Comparison of ENCODE assay signal across 23 cellular contexts in genomic region chr2:10026940-10027569, GRCh38. TPM values are rescaled to one million over a fixed set of nuclear protein-coding genes. Genes with fewer than 3 reads are reported as not detected.
A peak's percentile ranks its signal among the peaks of the same experiment; 100 is the strongest.
DNase-seq lines count a peak whose midpoint lies in the region; ATAC-seq, FAIRE-seq and TF ChIP-seq lines count a peak whose summit lies in the region.
"Had no signal": no experiment of that assay in that cellular context is flagged by ENCODE, and none has a peak within 500 bp of the region (broad histone marks: within the 10 kb centered on the region; RNA-seq: fewer than 3 reads in every experiment).

No MANE protein-coding gene starts in this region.

- DNase-seq in activated naive CD4-positive, alpha-beta T cell treated with anti-CD3 and anti-CD28 coated beads, Interleukin-2, amount 10 ng/mL, durations not matched to agents 7 days and 5 days = no peak
- no peak for DNase-seq in activated naive CD4-positive, alpha-beta T cell treated with anti-CD3 and anti-CD28 coated beads, Interleukin-2, amount 50 U/mL, for 72 hours (ENCODE audit: low spot score in 2 of 2)
- DNase-seq in T-helper 17 cell = no peak
- peak in 2 of 3 donors; percentile 11 to 59 for DNase-seq in right cardiac atrium
- DNase-seq in pancreas = no peak
- DNase-seq in RKO (ENCODE audit: low spot score) = no peak
- DNase-seq in NCI-H1694 (lab: John Stamatoyannopoulos, UW) = no peak
- DNase-seq: BE2C; CD4-positive, alpha-beta memory T cell; DMS153; GDM1; Kasumi-1; MG63; NCI-H1048; NCI-H1436; NCI-H2029; NCI-H345; NCI-H524 treated with DMSO at 0.1 percent for 48 hours; PC-3 had no signal

- no peak overlapping the region for H3K4me3 ChIP-seq in right cardiac atrium (ENCODE audit: low read length)
- H3K4me3 ChIP-seq in skeletal muscle tissue (ENCODE audit: low read length in 3 of 3) = no peak overlapping the region
- no peak overlapping the region for H3K4me3 ChIP-seq in pancreas
- H3K4me3 ChIP-seq: HAP-1, MG63 had no signal

- H3K9me3 ChIP-seq in T-helper 17 cell (ENCODE audit: control insufficient read depth, low read length, poor library complexity, severe bottlenecking) (no peaks in the 10 kb centered on the region), right cardiac atrium (ENCODE audit: control insufficient read depth, low read length) (no peaks in the 10 kb centered on the region), skeletal muscle tissue (ENCODE audit: control insufficient read depth in 3 of 3, low read length in 3 of 3) (no peaks in the 10 kb centered on the region), pancreas (no peaks in the 10 kb centered on the region)
- H3K9me3 ChIP-seq: BE2C, HAP-1, MG63 had no signal

- H3K4me1 Mint-ChIP-seq in activated naive CD4-positive, alpha-beta T cell treated with anti-CD3 and anti-CD28 coated beads, Interleukin-2, amount 10 ng/mL, durations not matched to agents 7 days and 5 days = peaks cover 34% of the 10 kb centered on the region
- peaks cover 17% of the 10 kb centered on the region for H3K4me1 Mint-ChIP-seq in T-helper 17 cell

- peak overlapping the region; percentile 42 for H3K27ac Mint-ChIP-seq in activated naive CD4-positive, alpha-beta T cell treated with anti-CD3 and anti-CD28 coated beads, Interleukin-2, amount 10 ng/mL, durations not matched to agents 7 days and 5 days
- no peak overlapping the region for H3K27ac Mint-ChIP-seq in activated naive CD4-positive, alpha-beta T cell treated with anti-CD3 and anti-CD28 coated beads, Interleukin-2, amount 50 U/mL, for 72 hours
- H3K27ac Mint-ChIP-seq in T-helper 17 cell = peak overlapping the region; percentile 27

- CTCF ChIA-PET in activated naive CD4-positive, alpha-beta T cell treated with anti-CD3 and anti-CD28 coated beads, Interleukin-2, amount 10 ng/mL, durations not matched to agents 7 days and 5 days (lab: Charles Lee) = interaction anchor here (1.6 kb wide), 1 partner anchor 70 kb away, joined by 4 read pairs; no protein-coding TSS in a partner anchor

- no peak for ATAC-seq in activated naive CD4-positive, alpha-beta T cell treated with anti-CD3 and anti-CD28 coated beads, Interleukin-2, amount 50 U/mL, for 72 hours
- ATAC-seq in T-helper 17 cell (no peak), right cardiac atrium (no peak), pancreas (no peak)
- ATAC-seq: PC-3 had no signal

- WGBS in right cardiac atrium = 85% methylated on average over 8 of the region's 8 CpGs
- WGBS in pancreas, 2 donors = 83 to 84% methylated on average over 8 of the region's 8 CpGs

- H3K36me3 Mint-ChIP-seq in activated naive CD4-positive, alpha-beta T cell treated with anti-CD3 and anti-CD28 coated beads, Interleukin-2, amount 10 ng/mL, durations not matched to agents 7 days and 5 days = no peaks in the 10 kb centered on the region
- H3K36me3 Mint-ChIP-seq in activated naive CD4-positive, alpha-beta T cell treated with anti-CD3 and anti-CD28 coated beads, Interleukin-2, amount 50 U/mL, for 72 hours = no peaks in the 10 kb centered on the region
- no peaks in the 10 kb centered on the region for H3K36me3 Mint-ChIP-seq in T-helper 17 cell (ENCODE audit: low read depth)
- H3K36me3 Mint-ChIP-seq: CD4-positive, alpha-beta memory T cell had no signal

- peaks cover 25% of the 10 kb centered on the region for H3K27me3 Mint-ChIP-seq in activated naive CD4-positive, alpha-beta T cell treated with anti-CD3 and anti-CD28 coated beads, Interleukin-2, amount 10 ng/mL, durations not matched to agents 7 days and 5 days
- H3K27me3 Mint-ChIP-seq in T-helper 17 cell = no peaks in the 10 kb centered on the region
- H3K27me3 Mint-ChIP-seq: CD4-positive, alpha-beta memory T cell had no signal

- H3K36me3 ChIP-seq in skeletal muscle tissue (ENCODE audit: control insufficient read depth in 3 of 3, insufficient read depth in 3 of 3, low read length in 3 of 3) (no peaks in the 10 kb centered on the region), pancreas (no peaks in the 10 kb centered on the region)
- H3K36me3 ChIP-seq: BE2C, HAP-1, MG63 had no signal

- H3K27ac ChIP-seq in right cardiac atrium (ENCODE audit: low read length) (no peak overlapping the region), skeletal muscle tissue (ENCODE audit: low read depth, low read length) (peak overlapping the region; percentile 12), pancreas (no peak overlapping the region)
- H3K27ac ChIP-seq: HL-60, RWPE1 had no signal

- no peaks in the 10 kb centered on the region for H3K9me3 Mint-ChIP-seq in activated naive CD4-positive, alpha-beta T cell treated with anti-CD3 and anti-CD28 coated beads, Interleukin-2, amount 10 ng/mL, durations not matched to agents 7 days and 5 days
- no peaks in the 10 kb centered on the region for H3K9me3 Mint-ChIP-seq in activated naive CD4-positive, alpha-beta T cell treated with anti-CD3 and anti-CD28 coated beads, Interleukin-2, amount 50 U/mL, for 72 hours
- H3K9me3 Mint-ChIP-seq: CD4-positive, alpha-beta memory T cell had no signal

- H3K4me3 Mint-ChIP-seq in activated naive CD4-positive, alpha-beta T cell treated with anti-CD3 and anti-CD28 coated beads, Interleukin-2, amount 10 ng/mL, durations not matched to agents 7 days and 5 days = no peak overlapping the region
- H3K4me3 Mint-ChIP-seq in T-helper 17 cell = no peak overlapping the region

- no peak overlapping the region for H3K9ac ChIP-seq in skeletal muscle tissue (ENCODE audit: low read depth in 1 of 3, low read length in 3 of 3)

- H3K4me1 ChIP-seq in right cardiac atrium (ENCODE audit: control insufficient read depth, insufficient read depth, low read length) = peaks cover 9% of the 10 kb centered on the region
- H3K4me1 ChIP-seq in skeletal muscle tissue (ENCODE audit: control insufficient read depth in 3 of 3, insufficient read depth in 3 of 3, low read length in 3 of 3) = peaks cover 12 to 25% (median 24%) of the 10 kb centered on the region in 3 donors
- H3K4me1 ChIP-seq in pancreas = no peaks in the 10 kb centered on the region
- H3K4me1 ChIP-seq: BE2C had no signal

- FAIRE-seq in pancreas (lab: Jason Lieb, UNC) = no peak

- H3K27me3 ChIP-seq in right cardiac atrium (ENCODE audit: control insufficient read depth, insufficient read depth) = no peaks in the 10 kb centered on the region
- H3K27me3 ChIP-seq in skeletal muscle tissue (ENCODE audit: control insufficient read depth in 3 of 3, insufficient read depth in 3 of 3, low read length in 3 of 3) = no peaks in the 10 kb centered on the region
- no peaks in the 10 kb centered on the region for H3K27me3 ChIP-seq in pancreas
- H3K27me3 ChIP-seq: BE2C, MG63 had no signal

- no peak for TF ChIP-seq CTCF in pancreas (IDR thresholded peaks at IDR 0.05)

- intact Hi-C loops in right cardiac atrium (cut with DNase I) (no loop called here), pancreas (cut with DNase I) (no loop called here)

RNA-seq across cellular contexts. Expression of gene KLF11, which starts 16.3 kb away (rescaled TPM):
- 1 to 10 TPM; 1.1 to 7.5 TPM for total RNA-seq in activated naive CD4-positive, alpha-beta T cell treated with anti-CD3 and anti-CD28 coated beads, Interleukin-2, amount 50 U/mL, for 72 hours
- total RNA-seq in T-helper 17 cell (10 to 100 TPM; 38.0 to 44.5 TPM), right cardiac atrium (10 to 100 TPM; 24.0 to 42.4 (median 26.2) TPM), skeletal muscle tissue (11.5 TPM), pancreas (10 to 100 TPM; 17.3 to 41.2 (median 27.0) TPM)
- polyA plus RNA-seq in right cardiac atrium (9.8 TPM), pancreas (10 to 100 TPM in 1 of 2 donors, 1 to 10 TPM in 1; 6.4 to 16.4 TPM)

RNA-seq across cellular contexts. Expression of gene CYS1, which starts 53.2 kb away (rescaled TPM):
- total RNA-seq in activated naive CD4-positive, alpha-beta T cell treated with anti-CD3 and anti-CD28 coated beads, Interleukin-2, amount 50 U/mL, for 72 hours = not detected
- total RNA-seq in T-helper 17 cell = not detected
- 10 to 100 TPM in 1 of 4 donors, 1 to 10 TPM in 3; 4.9 to 13.3 (median 7.2) TPM for total RNA-seq in right cardiac atrium
- 6.7 TPM for polyA plus RNA-seq in right cardiac atrium
- 4.7 TPM for total RNA-seq in skeletal muscle tissue
- 10 to 100 TPM; 19.4 to 27.9 (median 21.7) TPM for total RNA-seq in pancreas
- 10 to 100 TPM; 18.9 to 51.3 TPM for polyA plus RNA-seq in pancreas
- total RNA-seq: CD4-positive, alpha-beta memory T cell had no signal
- polyA plus RNA-seq: CD4-positive, alpha-beta memory T cell had no signal

Comparison
In these comparisons a context has a peak if more than half of its experiments do, and no peak if none do; other contexts are left out.
1. H3K27ac Mint-ChIP-seq: peak in activated naive CD4-positive, alpha-beta T cell treated with anti-CD3 and anti-CD28 coated beads, Interleukin-2, amount 10 ng/mL, durations not matched to agents 7 days and 5 days (single experiment) and T-helper 17 cell (single experiment); none in activated naive CD4-positive, alpha-beta T cell treated with anti-CD3 and anti-CD28 coated beads, Interleukin-2, amount 50 U/mL, for 72 hours (0 of 2).
2. DNase-seq: peak in right cardiac atrium (2 of 3); none in activated naive CD4-positive, alpha-beta T cell treated with anti-CD3 and anti-CD28 coated beads, Interleukin-2, amount 10 ng/mL, durations not matched to agents 7 days and 5 days (single experiment), activated naive CD4-positive, alpha-beta T cell treated with anti-CD3 and anti-CD28 coated beads, Interleukin-2, amount 50 U/mL, for 72 hours (0 of 2), T-helper 17 cell (0 of 3), pancreas (0 of 6), RKO (single experiment) and NCI-H1694 (single experiment).